12 cellular contexts compared by ENCODE assay signal in genomic region chr16:58352690-58353089, GRCh38. TPM values are rescaled to one million over a fixed set of nuclear protein-coding genes. Genes with fewer than 3 reads are reported as not detected.
"Had no signal": no experiment of that assay in that cellular context is flagged by ENCODE, and none has a peak within 500 bp of the region (broad histone marks: within the 10 kb centered on the region; RNA-seq: fewer than 3 reads in every experiment).

No MANE protein-coding gene starts in this region.

- H3K9ac ChIP-seq: GM23248 had no signal

- H3K36me3 ChIP-seq: HAP-1 had no signal

- H3K4me2 ChIP-seq: GM23338 had no signal

- H2AFZ ChIP-seq: GM23248, GM23338 had no signal

- ATAC-seq: GM23338, HCT116 had no signal

- H3K27ac ChIP-seq: GM23248 had no signal

- H3K9me3 ChIP-seq: HAP-1 had no signal

- H3K4me1 ChIP-seq: HAP-1 had no signal

- FAIRE-seq: H1, H54 had no signal

- H3K4me3 ChIP-seq: GM23248, GM23338, HAP-1 had no signal

- DNase-seq: GM23248, GOT3, H7, H9, HCEC 1CT, HFFc6 had no signal

RNA-seq across cellular contexts. Expression of gene PRSS54, which starts 57.9 kb away (rescaled TPM):
- total RNA-seq: GM23248, GM23338, H1, H4, H7, H9, HFFc6 had no signal
- polyA plus RNA-seq: GM23248, GM23338, H1 had no signal
